8 cellular contexts compared by ENCODE assay signal in genomic region chr9:137441289-137441934, GRCh38. TPM values are rescaled to one million over a fixed set of nuclear protein-coding genes. Genes with fewer than 3 reads are reported as not detected.
DNase-seq lines count a peak whose midpoint lies in the region; ATAC-seq and TF ChIP-seq lines count a peak whose summit lies in the region.

A gene with protein sequence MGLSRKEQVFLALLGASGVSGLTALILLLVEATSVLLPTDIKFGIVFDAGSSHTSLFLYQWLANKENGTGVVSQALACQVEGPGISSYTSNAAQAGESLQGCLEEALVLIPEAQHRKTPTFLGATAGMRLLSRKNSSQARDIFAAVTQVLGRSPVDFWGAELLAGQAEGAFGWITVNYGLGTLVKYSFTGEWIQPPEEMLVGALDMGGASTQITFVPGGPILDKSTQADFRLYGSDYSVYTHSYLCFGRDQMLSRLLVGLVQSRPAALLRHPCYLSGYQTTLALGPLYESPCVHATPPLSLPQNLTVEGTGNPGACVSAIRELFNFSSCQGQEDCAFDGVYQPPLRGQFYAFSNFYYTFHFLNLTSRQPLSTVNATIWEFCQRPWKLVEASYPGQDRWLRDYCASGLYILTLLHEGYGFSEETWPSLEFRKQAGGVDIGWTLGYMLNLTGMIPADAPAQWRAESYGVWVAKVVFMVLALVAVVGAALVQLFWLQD (minus strand): TSS chr9:137441357. CDS start chr9:137438285, 3,072 bp downstream.

- peaks cover 0 to 31% of the 10 kb centered on the region in 2 experiments for H3K27me3 ChIP-seq in mesenchymal stem cell (ENCODE audit: control insufficient read depth in 1 of 2, insufficient read depth in 1 of 2, low read length in 2 of 2)

- no peaks in the 10 kb centered on the region for H3K9me3 ChIP-seq in mesenchymal stem cell (ENCODE audit: control insufficient read depth, low read length)

- no peaks in the 10 kb centered on the region for H3K36me3 Mint-ChIP-seq in chondrocyte (ENCODE audit: low read depth)

- no peak within 1 kb of the TSS for H4K8ac ChIP-seq in mesenchymal stem cell (ENCODE audit: low read length)

- 0% methylated on average over 19 of the region's 62 CpGs for WGBS in mesenchymal stem cell

- H3K23ac ChIP-seq in mesenchymal stem cell (ENCODE audit: low read length in 2 of 2): no peak within 1 kb of the TSS

- no peaks in the 10 kb centered on the region for H3K9me3 Mint-ChIP-seq in chondrocyte (ENCODE audit: low read depth)

- no peak within 1 kb of the TSS for H3K27ac ChIP-seq in mesenchymal stem cell (ENCODE audit: low read length, poor library complexity, severe bottlenecking)

- no peak for TF ChIP-seq CTCF in chondrocyte (IDR thresholded peaks at IDR 0.05)

- H2BK5ac ChIP-seq in mesenchymal stem cell (ENCODE audit: low read depth, low read length, poor library complexity, severe bottlenecking): no peak within 1 kb of the TSS

- H2BK12ac ChIP-seq in mesenchymal stem cell (ENCODE audit: low read length in 2 of 2): no peak within 1 kb of the TSS

- H3K4me2 ChIP-seq in mesenchymal stem cell (ENCODE audit: low read length, poor library complexity, severe bottlenecking): peak within 1 kb of the TSS; percentile 77

- H3K27ac Mint-ChIP-seq in chondrocyte (ENCODE audit: unreplicated experiment): no peak within 1 kb of the TSS

- H3K14ac ChIP-seq in mesenchymal stem cell (ENCODE audit: low read length in 2 of 2): no peak within 1 kb of the TSS

- ATAC-seq in GM18867 (IDR thresholded peaks at IDR 0.05; ENCODE audit: unreplicated experiment): no peak

- H2BK15ac ChIP-seq in mesenchymal stem cell (ENCODE audit: low read depth, poor library complexity, severe bottlenecking): no peak within 1 kb of the TSS

- peak within 1 kb of the TSS; percentile 16 to 37 for H3K4me3 ChIP-seq in mesenchymal stem cell (ENCODE audit: insufficient read depth in 1 of 2, low read depth in 1 of 2, low read length in 2 of 2)

- DNase-seq in NCI-H1694 treated with DMSO at 0.1 percent for 48 hours (lab: John Stamatoyannopoulos, UW) (peak; percentile 19), NCI-H1694 (lab: John Stamatoyannopoulos, UW) (no peak), NCI-H345 treated with DMSO at 0.1 percent for 48 hours (lab: John Stamatoyannopoulos, UW; ENCODE audit: unreplicated experiment) (peak; percentile 68), chondrocyte (ENCODE audit: low spot score) (peak; percentile 77), mesenchymal stem cell (no peak), hippocampal formation (lab: John Stamatoyannopoulos, UW) (no peak)
- DNase-seq in activated CD4-positive, alpha-beta T cell treated with anti-CD3 and anti-CD28 coated beads for 48 hours: no peak

- H3K36me3 ChIP-seq in mesenchymal stem cell (ENCODE audit: control insufficient read depth in 1 of 2, insufficient read depth in 2 of 2, low read depth in 1 of 2, low read length in 2 of 2): no peaks in the 10 kb centered on the region

- no peak within 1 kb of the TSS for H3K18ac ChIP-seq in mesenchymal stem cell (ENCODE audit: low read depth in 1 of 2, low read length in 2 of 2)

- H2BK120ac ChIP-seq in mesenchymal stem cell (ENCODE audit: low read depth, low read length): no peak within 1 kb of the TSS

- H3K9ac ChIP-seq in mesenchymal stem cell (ENCODE audit: low read length): no peak within 1 kb of the TSS

- no peak within 1 kb of the TSS for H3K4ac ChIP-seq in mesenchymal stem cell (ENCODE audit: low read depth in 1 of 2, low read length in 2 of 2)

- no peak within 1 kb of the TSS for H4K91ac ChIP-seq in mesenchymal stem cell (ENCODE audit: low read length)

- peak within 1 kb of the TSS; percentile 58 for H3K4me3 Mint-ChIP-seq in chondrocyte (ENCODE audit: unreplicated experiment)

- H3K4me1 Mint-ChIP-seq in chondrocyte (ENCODE audit: low read depth): peaks cover 9% of the 10 kb centered on the region

- H2AFZ ChIP-seq in mesenchymal stem cell (ENCODE audit: low read depth, low read length): no peak within 1 kb of the TSS

- no peaks in the 10 kb centered on the region for H3K27me3 Mint-ChIP-seq in chondrocyte (ENCODE audit: low read depth)

- H2AK5ac ChIP-seq in mesenchymal stem cell (ENCODE audit: low read length, severe bottlenecking): no peak within 1 kb of the TSS

- no peaks in the 10 kb centered on the region for H3K79me1 ChIP-seq in mesenchymal stem cell (replicated peaks; ENCODE audit: low read length, poor library complexity, severe bottlenecking)

- H3K4me1 ChIP-seq in mesenchymal stem cell (ENCODE audit: control insufficient read depth, insufficient read depth, low read depth, low read length): peaks cover 22% of the 10 kb centered on the region

RNA-seq across cellular contexts. Expression of the gene that starts here (rescaled TPM):
- total RNA-seq in chondrocyte: 0.10 TPM in 1 of 3 replicates, not detected in the others
- polyA plus RNA-seq in mesenchymal stem cell (2013, experiment 1 of 2): 0.01 TPM
- polyA plus RNA-seq in mesenchymal stem cell (2013, experiment 2 of 2): 0.03 TPM

Comparison
In these comparisons a context has a peak if more than half of its experiments do, and no peak if none do; other contexts are left out.
1. DNase-seq: peak in NCI-H1694 treated with DMSO at 0.1 percent for 48 hours (single experiment) and NCI-H345 treated with DMSO at 0.1 percent for 48 hours (single experiment); none in NCI-H1694 (single experiment), mesenchymal stem cell (single experiment), hippocampal formation (0 of 2) and activated CD4-positive, alpha-beta T cell treated with anti-CD3 and anti-CD28 coated beads for 48 hours (single experiment).
2. Peak in DNase-seq in chondrocyte; RNA of the gene not detected or under 1 TPM.